In the genomic region with DNA sequence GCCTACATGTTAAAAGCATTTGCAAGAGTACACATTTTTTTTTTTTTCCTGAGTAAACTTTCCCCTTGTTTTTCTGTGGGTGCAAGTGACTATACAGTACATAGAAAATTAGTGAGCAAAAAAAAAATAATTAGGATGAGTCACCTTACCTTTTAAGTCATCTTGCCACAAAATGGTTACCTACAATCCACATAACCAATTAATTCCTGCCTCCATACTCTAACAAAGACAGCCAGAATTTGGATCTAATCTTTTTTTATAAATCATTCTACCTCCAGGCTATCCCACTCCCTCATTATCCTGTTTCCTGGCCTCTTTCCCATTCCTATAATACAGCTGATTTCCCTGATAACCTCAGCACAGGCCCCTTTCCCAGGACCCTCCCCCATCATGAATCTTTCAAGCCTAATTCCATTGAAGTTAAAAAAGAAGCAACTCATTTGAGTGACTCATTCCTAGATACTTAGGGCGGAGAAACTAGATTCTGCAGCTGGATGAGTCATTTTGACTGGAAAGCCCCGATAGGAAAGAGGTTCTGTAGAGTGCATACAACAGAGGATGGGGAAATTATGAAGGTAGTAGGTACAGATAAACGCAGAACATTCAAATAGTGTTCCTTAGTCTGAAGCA, we compare ENCODE assay signal across 9 cellular contexts.
DNase-seq lines count a peak whose midpoint lies in the region; ATAC-seq and TF ChIP-seq lines count a peak whose summit lies in the region.
"Had no signal": no experiment of that assay in that cellular context is flagged by ENCODE, and none has a peak within 500 bp of the region (broad histone marks: within the 10 kb centered on the region; RNA-seq: fewer than 3 reads in every experiment).

No MANE protein-coding gene starts in this region.

- no peak overlapping the region for H3K4me3 ChIP-seq in endodermal cell (ENCODE audit: low read length)
- H3K4me3 ChIP-seq: right lobe of liver had no signal

- H3K4me1 Mint-ChIP-seq in endodermal cell (peaks cover 8% of the 10 kb centered on the region), progenitor cell of endocrine pancreas (ENCODE audit: low read depth) (peaks cover 11% of the 10 kb centered on the region)

- peaks cover 36% of the 10 kb centered on the region for H3K9me3 Mint-ChIP-seq in endodermal cell
- H3K9me3 Mint-ChIP-seq in progenitor cell of endocrine pancreas (ENCODE audit: low read depth), result peaks cover 13% of the 10 kb centered on the region

- H3K36me3 Mint-ChIP-seq in endodermal cell (ENCODE audit: low read depth), result peaks cover 63% of the 10 kb centered on the region
- H3K36me3 Mint-ChIP-seq in progenitor cell of endocrine pancreas (ENCODE audit: insufficient read depth), result peaks cover 43% of the 10 kb centered on the region

- H3K27me3 Mint-ChIP-seq in endodermal cell (ENCODE audit: insufficient read depth), result no peaks in the 10 kb centered on the region
- no peaks in the 10 kb centered on the region for H3K27me3 Mint-ChIP-seq in progenitor cell of endocrine pancreas

- 64 to 83% methylated on average over 1 to 3 of the region's 3 CpGs for WGBS in endodermal cell (ENCODE audit: insufficient coverage in 1 of 2, insufficient read length in 1 of 2), 2 experiments

- DNase-seq in AG08396 (ENCODE audit: low spot score) (peak; percentile 67), SK-N-DZ (ENCODE audit: low spot score) (peak; percentile 53), endodermal cell (peak; percentile 70), progenitor cell of endocrine pancreas (ENCODE audit: low spot score, unreplicated experiment) (no peak), HuH-7.5 (ENCODE audit: low spot score) (no peak), NCI-H748 treated with DMSO at 0.1 percent for 48 hours (lab: John Stamatoyannopoulos, UW) (no peak)
- DNase-seq: right lobe of liver had no signal

- H3K27ac ChIP-seq in endodermal cell (ENCODE audit: low read depth, low read length), result no peak overlapping the region
- H3K27ac ChIP-seq: right lobe of liver had no signal

- no peak overlapping the region for H3K4me3 Mint-ChIP-seq in endodermal cell
- H3K4me3 Mint-ChIP-seq in progenitor cell of endocrine pancreas (ENCODE audit: low read depth), result no peak overlapping the region

- H3K4me1 ChIP-seq in endodermal cell (ENCODE audit: control insufficient read depth, insufficient read depth, low read length), result peaks cover 4% of the 10 kb centered on the region

- peaks cover 52% of the 10 kb centered on the region for H3K36me3 ChIP-seq in endodermal cell (ENCODE audit: control insufficient read depth, insufficient read depth, low read length)
- H3K36me3 ChIP-seq: right lobe of liver had no signal

- H3K9me3 ChIP-seq in endodermal cell (ENCODE audit: control insufficient read depth, low read length), result peaks cover 42% of the 10 kb centered on the region
- H3K9me3 ChIP-seq: right lobe of liver had no signal

- ATAC-seq in GM18861 (IDR thresholded peaks at IDR 0.05; ENCODE audit: unreplicated experiment), result peak; percentile 74
- ATAC-seq in HG02970 (IDR thresholded peaks at IDR 0.05; ENCODE audit: low FRiP score, unreplicated experiment), result peak; percentile 66

- TF ChIP-seq CTCF in endodermal cell (conservative IDR thresholded peaks at IDR 0.05) (no peak), progenitor cell of endocrine pancreas (IDR thresholded peaks at IDR 0.05; ENCODE audit: unreplicated experiment) (no peak)

- H3K27me3 ChIP-seq in endodermal cell (ENCODE audit: control insufficient read depth, insufficient read depth, low read length, poor library complexity, severe bottlenecking), result no peaks in the 10 kb centered on the region
- H3K27me3 ChIP-seq: right lobe of liver had no signal

- no peak overlapping the region for H3K9ac ChIP-seq in endodermal cell (ENCODE audit: extremely low read depth, low read length, poor library complexity, severe bottlenecking)

- peak overlapping the region; percentile 72 for H3K27ac Mint-ChIP-seq in endodermal cell
- peak overlapping the region; percentile 62 for H3K27ac Mint-ChIP-seq in progenitor cell of endocrine pancreas

Comparison
In these comparisons a context has a peak if more than half of its experiments do, and no peak if none do; other contexts are left out.
1. DNase-seq: peak in AG08396 (single experiment), SK-N-DZ (single experiment) and endodermal cell (single experiment); none in progenitor cell of endocrine pancreas (single experiment), HuH-7.5 (single experiment) and NCI-H748 treated with DMSO at 0.1 percent for 48 hours (single experiment).